Comparison of ENCODE assay signal across 2 cellular contexts in the genomic region with DNA sequence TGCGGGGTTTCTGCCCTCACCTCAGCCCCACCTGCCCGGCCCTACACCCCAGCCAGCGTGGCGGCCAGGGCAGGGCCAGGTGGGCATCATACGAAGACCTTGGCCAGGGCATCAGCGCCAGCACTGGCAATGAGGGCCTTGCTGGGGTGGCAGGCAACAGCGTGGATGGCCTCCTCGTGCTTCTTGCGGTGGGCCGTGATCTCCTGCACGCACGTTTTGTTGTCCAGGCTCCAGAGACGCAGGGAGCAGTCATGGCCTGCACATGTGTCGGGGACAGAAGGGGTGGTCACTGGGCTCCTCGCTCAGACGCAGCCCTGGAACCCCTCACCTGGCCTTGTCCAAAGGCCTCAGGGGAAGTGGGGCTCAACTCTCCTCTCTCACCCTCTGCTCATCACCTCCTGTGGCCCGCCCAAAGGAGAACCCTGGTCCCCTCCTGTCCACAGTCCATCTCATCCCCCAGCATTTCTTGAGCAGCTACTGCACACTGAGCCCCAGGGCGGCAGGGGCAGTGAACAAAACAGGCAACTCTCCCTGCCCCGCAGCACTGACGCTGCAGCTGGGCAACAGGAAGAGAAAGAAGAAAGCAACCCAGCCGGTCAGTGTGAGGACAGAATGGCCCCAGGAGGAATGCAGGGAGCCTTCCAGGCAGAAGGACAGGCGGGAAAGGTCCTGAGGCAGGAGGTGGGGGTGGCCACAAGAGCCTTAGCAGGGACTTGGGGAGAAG.
A peak's percentile ranks its signal among the peaks of the same experiment; 100 is the strongest.
TF ChIP-seq lines count a peak whose summit lies in the region.

No MANE protein-coding gene starts in this region.

TF ChIP-seq in K562, 482 proteins besides CTCF, POLR2A, EP300 and RAD21:
- TF ChIP-seq ZNF561 (CRISPR knock-in tag; conservative IDR thresholded peaks at IDR 0.05), result no peak
- 0 out of 2 replicates have a peak, but pooled peaks have one; percentile 18 for TF ChIP-seq RBFOX2 (IDR thresholded peaks at IDR 0.05; ENCODE audit: low read depth, low read length)
- peak; percentile 42; the same call in 1 of the 2 replicates for TF ChIP-seq POLR2G (IDR thresholded peaks at IDR 0.05; ENCODE audit: low read depth, low read length)
- TF ChIP-seq RBM22 (IDR thresholded peaks at IDR 0.05; ENCODE audit: low read depth, low read length, poor library complexity, severe bottlenecking), result peak; percentile 57
- no peak for TF ChIP-seq MBD2 (IDR thresholded peaks at IDR 0.05; ENCODE audit: borderline replicate concordance, low read depth)
- TF ChIP-seq HMGN3 (IDR thresholded peaks at IDR 0.05; ENCODE audit: borderline replicate concordance, extremely low read depth, insufficient read length, low read depth, low read length), result no peak
- TF ChIP-seq ZC3H11A (IDR thresholded peaks at IDR 0.05; ENCODE audit: low read depth, low read length), result no peak
- TF ChIP-seq GATA2 (CRISPR knock-in tag; IDR thresholded peaks at IDR 0.05), result no peak
- TF ChIP-seq, protein P1, sequence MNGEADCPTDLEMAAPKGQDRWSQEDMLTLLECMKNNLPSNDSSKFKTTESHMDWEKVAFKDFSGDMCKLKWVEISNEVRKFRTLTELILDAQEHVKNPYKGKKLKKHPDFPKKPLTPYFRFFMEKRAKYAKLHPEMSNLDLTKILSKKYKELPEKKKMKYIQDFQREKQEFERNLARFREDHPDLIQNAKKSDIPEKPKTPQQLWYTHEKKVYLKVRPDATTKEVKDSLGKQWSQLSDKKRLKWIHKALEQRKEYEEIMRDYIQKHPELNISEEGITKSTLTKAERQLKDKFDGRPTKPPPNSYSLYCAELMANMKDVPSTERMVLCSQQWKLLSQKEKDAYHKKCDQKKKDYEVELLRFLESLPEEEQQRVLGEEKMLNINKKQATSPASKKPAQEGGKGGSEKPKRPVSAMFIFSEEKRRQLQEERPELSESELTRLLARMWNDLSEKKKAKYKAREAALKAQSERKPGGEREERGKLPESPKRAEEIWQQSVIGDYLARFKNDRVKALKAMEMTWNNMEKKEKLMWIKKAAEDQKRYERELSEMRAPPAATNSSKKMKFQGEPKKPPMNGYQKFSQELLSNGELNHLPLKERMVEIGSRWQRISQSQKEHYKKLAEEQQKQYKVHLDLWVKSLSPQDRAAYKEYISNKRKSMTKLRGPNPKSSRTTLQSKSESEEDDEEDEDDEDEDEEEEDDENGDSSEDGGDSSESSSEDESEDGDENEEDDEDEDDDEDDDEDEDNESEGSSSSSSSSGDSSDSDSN (IDR thresholded peaks at IDR 0.05; ENCODE audit: borderline replicate concordance in 1 of 2, low read depth in 2 of 2, low read length in 2 of 2), result no peak

TF ChIP-seq in GM23338, 12 proteins besides CTCF, POLR2A, EP300 and RAD21:
- TF ChIP-seq ZNF114 (CRISPR knock-in tag; IDR thresholded peaks at IDR 0.05) (no peak), CREB1 (CRISPR knock-in tag; IDR thresholded peaks at IDR 0.05; ENCODE audit: low read depth) (no peak), EZH2 (IDR thresholded peaks at IDR 0.05; ENCODE audit: low read depth, unreplicated experiment) (no peak), STAT1 (IDR thresholded peaks at IDR 0.05; ENCODE audit: unreplicated experiment) (no peak), ZNF331 (CRISPR knock-in tag; IDR thresholded peaks at IDR 0.05; ENCODE audit: low read depth) (no peak), POLR2AphosphoS5 (IDR thresholded peaks at IDR 0.05; ENCODE audit: low read depth) (no peak), EZH2phosphoT487 (IDR thresholded peaks at IDR 0.05; ENCODE audit: unreplicated experiment) (no peak)
- TF ChIP-seq, protein P2, sequence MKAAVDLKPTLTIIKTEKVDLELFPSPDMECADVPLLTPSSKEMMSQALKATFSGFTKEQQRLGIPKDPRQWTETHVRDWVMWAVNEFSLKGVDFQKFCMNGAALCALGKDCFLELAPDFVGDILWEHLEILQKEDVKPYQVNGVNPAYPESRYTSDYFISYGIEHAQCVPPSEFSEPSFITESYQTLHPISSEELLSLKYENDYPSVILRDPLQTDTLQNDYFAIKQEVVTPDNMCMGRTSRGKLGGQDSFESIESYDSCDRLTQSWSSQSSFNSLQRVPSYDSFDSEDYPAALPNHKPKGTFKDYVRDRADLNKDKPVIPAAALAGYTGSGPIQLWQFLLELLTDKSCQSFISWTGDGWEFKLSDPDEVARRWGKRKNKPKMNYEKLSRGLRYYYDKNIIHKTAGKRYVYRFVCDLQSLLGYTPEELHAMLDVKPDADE (IDR thresholded peaks at IDR 0.05), result no peak
- TF ChIP-seq, protein P3, sequence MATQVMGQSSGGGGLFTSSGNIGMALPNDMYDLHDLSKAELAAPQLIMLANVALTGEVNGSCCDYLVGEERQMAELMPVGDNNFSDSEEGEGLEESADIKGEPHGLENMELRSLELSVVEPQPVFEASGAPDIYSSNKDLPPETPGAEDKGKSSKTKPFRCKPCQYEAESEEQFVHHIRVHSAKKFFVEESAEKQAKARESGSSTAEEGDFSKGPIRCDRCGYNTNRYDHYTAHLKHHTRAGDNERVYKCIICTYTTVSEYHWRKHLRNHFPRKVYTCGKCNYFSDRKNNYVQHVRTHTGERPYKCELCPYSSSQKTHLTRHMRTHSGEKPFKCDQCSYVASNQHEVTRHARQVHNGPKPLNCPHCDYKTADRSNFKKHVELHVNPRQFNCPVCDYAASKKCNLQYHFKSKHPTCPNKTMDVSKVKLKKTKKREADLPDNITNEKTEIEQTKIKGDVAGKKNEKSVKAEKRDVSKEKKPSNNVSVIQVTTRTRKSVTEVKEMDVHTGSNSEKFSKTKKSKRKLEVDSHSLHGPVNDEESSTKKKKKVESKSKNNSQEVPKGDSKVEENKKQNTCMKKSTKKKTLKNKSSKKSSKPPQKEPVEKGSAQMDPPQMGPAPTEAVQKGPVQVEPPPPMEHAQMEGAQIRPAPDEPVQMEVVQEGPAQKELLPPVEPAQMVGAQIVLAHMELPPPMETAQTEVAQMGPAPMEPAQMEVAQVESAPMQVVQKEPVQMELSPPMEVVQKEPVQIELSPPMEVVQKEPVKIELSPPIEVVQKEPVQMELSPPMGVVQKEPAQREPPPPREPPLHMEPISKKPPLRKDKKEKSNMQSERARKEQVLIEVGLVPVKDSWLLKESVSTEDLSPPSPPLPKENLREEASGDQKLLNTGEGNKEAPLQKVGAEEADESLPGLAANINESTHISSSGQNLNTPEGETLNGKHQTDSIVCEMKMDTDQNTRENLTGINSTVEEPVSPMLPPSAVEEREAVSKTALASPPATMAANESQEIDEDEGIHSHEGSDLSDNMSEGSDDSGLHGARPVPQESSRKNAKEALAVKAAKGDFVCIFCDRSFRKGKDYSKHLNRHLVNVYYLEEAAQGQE (IDR thresholded peaks at IDR 0.05; ENCODE audit: unreplicated experiment), result no peak
